Comparison of ENCODE assay signal across 8 cellular contexts in the genomic region with DNA sequence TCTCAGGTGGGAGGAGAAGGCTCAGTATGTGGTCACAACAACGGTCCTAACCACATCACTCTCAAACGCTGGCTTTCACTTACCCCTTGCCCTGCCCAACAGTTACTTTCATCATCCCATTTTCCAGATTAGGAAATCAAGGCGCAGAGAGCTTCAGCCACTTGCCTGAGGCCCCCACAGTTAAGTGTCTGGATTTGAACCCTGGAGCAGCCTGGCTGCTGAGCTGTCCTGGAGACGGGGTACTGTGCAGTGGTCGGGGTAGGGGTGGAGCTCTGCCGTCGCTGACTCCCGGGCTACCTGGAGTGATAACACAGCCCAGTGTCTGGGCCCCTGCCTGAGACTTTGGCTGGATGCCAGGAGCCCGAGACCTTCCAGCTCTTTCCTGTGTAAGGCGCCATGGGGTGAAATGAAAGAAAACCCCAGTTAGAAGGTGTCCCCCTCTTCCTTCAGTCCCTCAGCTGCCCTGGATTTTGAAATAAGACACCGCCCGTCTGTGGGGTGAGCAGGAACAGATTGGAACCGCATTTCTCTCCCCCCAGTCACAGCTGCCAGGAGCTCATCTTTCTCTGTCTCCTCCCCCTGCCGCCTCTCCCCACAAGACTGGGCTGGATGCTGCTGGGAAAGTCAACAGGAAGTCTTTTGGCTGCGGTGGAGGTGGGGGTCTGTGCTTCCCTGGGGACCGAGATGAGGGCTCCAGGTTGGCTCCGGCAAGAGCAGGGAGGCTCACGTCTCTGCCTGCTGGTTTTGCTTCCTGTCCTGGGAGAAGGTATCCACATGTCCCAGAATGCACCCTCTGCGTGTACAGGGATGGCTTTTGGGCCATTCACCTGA.
DNase-seq lines count a peak whose midpoint lies in the region; ATAC-seq and TF ChIP-seq lines count a peak whose summit lies in the region.

No MANE protein-coding gene starts in this region.

- H3K9me3 ChIP-seq in spleen: no peaks in the 10 kb centered on the region

- H3K9me3 Mint-ChIP-seq in activated T-helper 17 cell treated with anti-CD3 and anti-CD28 coated beads, Interleukin-2, amount 50 U/mL, for 72 hours: no peaks in the 10 kb centered on the region

- H3K27me3 Mint-ChIP-seq in activated T-helper 17 cell treated with anti-CD3 and anti-CD28 coated beads, Interleukin-2, amount 50 U/mL, for 72 hours: no peaks in the 10 kb centered on the region

- ATAC-seq in activated T-helper 17 cell treated with anti-CD3 and anti-CD28 coated beads, Interleukin-2, amount 50 U/mL, for 72 hours (replicated peaks): peak; percentile 73
- ATAC-seq in HG03469 (IDR thresholded peaks at IDR 0.05; ENCODE audit: unreplicated experiment): no peak

- TF ChIP-seq CTCF in AG09319 (IDR thresholded peaks at IDR 0.05; ENCODE audit: low read depth, low read length) (no peak), HFF-Myc (IDR thresholded peaks at IDR 0.05; ENCODE audit: low read depth, low read length, missing control alignments) (no peak), spleen (IDR thresholded peaks at IDR 0.05 in 8 of 11, conservative IDR thresholded peaks at IDR 0.05 in 3 of 11) (no peak)

- H3K4me3 ChIP-seq in HFF-Myc (replicated peaks; ENCODE audit: low read depth, low read length): 0 out of 2 replicates have a peak overlapping the region, but pooled peaks have one; percentile 11
- peak overlapping the region in 1 of 8 donors; percentile 39 for H3K4me3 ChIP-seq in spleen

- peaks cover 0 to 46% (median 6%) of the 10 kb centered on the region in 6 donors for H3K36me3 ChIP-seq in spleen

- WGBS in spleen, 5 donors: 15 to 25% (median 18%) methylated on average over 19 of the region's 19 CpGs

- peaks cover 16% of the 10 kb centered on the region for H3K4me1 Mint-ChIP-seq in activated T-helper 17 cell treated with anti-CD3 and anti-CD28 coated beads, Interleukin-2, amount 50 U/mL, for 72 hours

- peaks cover 47 to 100% (median 75%) of the 10 kb centered on the region in 6 donors for H3K4me1 ChIP-seq in spleen

- intact Hi-C loops in spleen (cut with DNase I; ENCODE audit: low total_unique reads): no loop called here

- H3K4me3 Mint-ChIP-seq in activated T-helper 17 cell treated with anti-CD3 and anti-CD28 coated beads, Interleukin-2, amount 50 U/mL, for 72 hours: peak overlapping the region; percentile 77

- H3K36me3 Mint-ChIP-seq in activated T-helper 17 cell treated with anti-CD3 and anti-CD28 coated beads, Interleukin-2, amount 50 U/mL, for 72 hours (ENCODE audit: low read depth): peaks cover 6% of the 10 kb centered on the region

- TF ChIP-seq POLR2A in spleen (IDR thresholded peaks at IDR 0.05): no peak

- no peaks in the 10 kb centered on the region for H3K27me3 ChIP-seq in spleen (replicated peaks in 1 of 7)

- peak overlapping the region; percentile 89 for H3K27ac Mint-ChIP-seq in activated T-helper 17 cell treated with anti-CD3 and anti-CD28 coated beads, Interleukin-2, amount 50 U/mL, for 72 hours

- DNase-seq in AG09319 (ENCODE audit: extremely low read depth, low read depth) (peak; percentile 67), HFF-Myc (ENCODE audit: extremely low read depth, low read depth) (no peak), NCI-H82 (lab: John Stamatoyannopoulos, UW) (peak; percentile 99), hepatic stellate cell (ENCODE audit: low spot score) (peak; percentile 92), spleen (no peak), NK-92 (lab: John Stamatoyannopoulos, UW; ENCODE audit: unreplicated experiment) (no peak)

- H3K27ac ChIP-seq in spleen: peak overlapping the region; percentile 3 to 82 (median 57)

Comparison
In these comparisons a context has a peak if more than half of its experiments do, and no peak if none do; other contexts are left out.
1. DNase-seq: peak in AG09319 (single experiment), NCI-H82 (single experiment) and hepatic stellate cell (single experiment); none in HFF-Myc (single experiment), spleen (single experiment) and NK-92 (single experiment).